In the genomic region with DNA sequence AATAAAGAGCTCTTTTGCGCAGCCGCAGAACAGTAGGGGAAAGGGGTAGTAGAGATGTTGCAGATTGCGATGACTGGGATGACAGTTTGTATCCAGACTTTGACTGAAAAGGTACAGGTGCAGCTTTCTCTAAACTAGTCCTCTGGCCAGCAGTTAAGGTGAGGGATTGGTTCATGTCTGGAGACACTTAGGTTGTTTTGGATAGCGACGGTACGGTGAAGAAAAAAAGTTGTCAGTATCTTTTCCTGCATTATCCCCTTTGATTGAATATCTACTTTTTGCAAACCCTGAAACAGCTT, we compare ENCODE assay signal across 8 cellular contexts.
A peak's percentile ranks its signal among the peaks of the same experiment; 100 is the strongest.
DNase-seq lines count a peak whose midpoint lies in the region; ATAC-seq and TF ChIP-seq lines count a peak whose summit lies in the region.

No MANE protein-coding gene starts in this region.

- peak overlapping the region; percentile 99 for H3K27ac Mint-ChIP-seq in central memory CD8-positive, alpha-beta T cell (ENCODE audit: low read depth)

- H3K27me3 ChIP-seq in NT2/D1 (ENCODE audit: insufficient read depth, insufficient read length) = no peaks in the 10 kb centered on the region
- no peaks in the 10 kb centered on the region for H3K27me3 ChIP-seq in muscle layer of duodenum (ENCODE audit: low read depth, low read length)

- H3K4me1 Mint-ChIP-seq in central memory CD8-positive, alpha-beta T cell = peaks cover 61% of the 10 kb centered on the region

- peaks cover 28% of the 10 kb centered on the region for H3K36me3 Mint-ChIP-seq in central memory CD8-positive, alpha-beta T cell (ENCODE audit: insufficient read depth)

- H3K36me3 ChIP-seq in NT2/D1 (ENCODE audit: insufficient read depth, insufficient read length, low read length) = peaks cover 46% of the 10 kb centered on the region
- peaks cover 28% of the 10 kb centered on the region in 2 donors for H3K36me3 ChIP-seq in muscle layer of duodenum (ENCODE audit: control insufficient read depth in 1 of 2, insufficient read depth in 2 of 2, low read length in 2 of 2)

- H3K4me1 ChIP-seq in NT2/D1 (ENCODE audit: insufficient read depth, insufficient read length) (no peaks in the 10 kb centered on the region), muscle layer of duodenum (ENCODE audit: control insufficient read depth in 1 of 2, insufficient read depth in 2 of 2, low read length in 2 of 2) (peaks cover 7 to 14% of the 10 kb centered on the region in 2 donors)

- peak overlapping the region; percentile 90 for H3K9ac ChIP-seq in NT2/D1 (ENCODE audit: insufficient read length, low read depth)

- H3K9me3 Mint-ChIP-seq in central memory CD8-positive, alpha-beta T cell = no peaks in the 10 kb centered on the region

- H3K27ac ChIP-seq in muscle layer of duodenum (ENCODE audit: low read length) = peak overlapping the region; percentile 95

- H3K4me3 Mint-ChIP-seq in central memory CD8-positive, alpha-beta T cell = peak overlapping the region; percentile 94

- DNase-seq in NT2/D1 (ENCODE audit: low read depth, low spot score) (no peak), RPMI8226 (no peak), midbrain (lab: John Stamatoyannopoulos, UW) (no peak), SW 1271 (lab: John Stamatoyannopoulos, UW) (no peak)
- DNase-seq in central memory CD8-positive, alpha-beta T cell (ENCODE audit: low spot score in 2 of 2) = no peak

- H3K4me3 ChIP-seq in GM12875 (ENCODE audit: low read depth, low read length) = peak overlapping the region; percentile 75
- H3K4me3 ChIP-seq in NT2/D1 (ENCODE audit: insufficient read length, low read depth) = peak overlapping the region; percentile 87
- H3K4me3 ChIP-seq in muscle layer of duodenum (ENCODE audit: low read depth in 1 of 2, low read length in 2 of 2) = peak overlapping the region; percentile 99

- H3K9me3 ChIP-seq in NT2/D1 (ENCODE audit: insufficient read depth, low read length) (no peaks in the 10 kb centered on the region), muscle layer of duodenum (ENCODE audit: control insufficient read depth in 1 of 2, low read length in 2 of 2) (no peaks in the 10 kb centered on the region)

- no peak for ATAC-seq in central memory CD8-positive, alpha-beta T cell (replicated peaks; ENCODE audit: extremely low read depth, poor library complexity, severe bottlenecking)
- ATAC-seq in HG02678 (IDR thresholded peaks at IDR 0.05; ENCODE audit: unreplicated experiment) = no peak

- no peak for TF ChIP-seq CTCF in GM12875 (IDR thresholded peaks at IDR 0.05; ENCODE audit: borderline replicate concordance, insufficient read depth, low read depth, low read length)

- no peaks in the 10 kb centered on the region for H3K27me3 Mint-ChIP-seq in central memory CD8-positive, alpha-beta T cell
